1 cellular context compared by ENCODE assay signal in genomic region chr17:37067555-37068111, GRCh38.
A peak's percentile ranks its signal among the peaks of the same experiment; 100 is the strongest.
TF ChIP-seq lines count a peak whose summit lies in the region.

No MANE protein-coding gene starts in this region.

TF ChIP-seq in HepG2, 621 proteins besides CTCF, POLR2A, EP300 and RAD21 (continued from another document):
- 0 out of 2 replicates have a peak, but pooled peaks have one; percentile 31 for TF ChIP-seq ZNF142 (CRISPR knock-in tag; IDR thresholded peaks at IDR 0.05)
- TF ChIP-seq ATF4 (CRISPR knock-in tag; IDR thresholded peaks at IDR 0.05) = peak in 1 of 2 experiments; percentile 76; a peak in 2 of 4 replicates
- peak; percentile 96 for TF ChIP-seq FOSL2 (CRISPR knock-in tag; IDR thresholded peaks at IDR 0.05)
- peak; percentile 65; the same call in 1 of the 2 replicates for TF ChIP-seq CCDC6 (CRISPR knock-in tag; IDR thresholded peaks at IDR 0.05)
- TF ChIP-seq ZNF687 (CRISPR knock-in tag; IDR thresholded peaks at IDR 0.05) = peak; percentile 86
- TF ChIP-seq ZNF280B (CRISPR knock-in tag; IDR thresholded peaks at IDR 0.05; ENCODE audit: borderline replicate concordance) = peak; percentile 59; the same call in 1 of the 2 replicates
- peak; percentile 43; the same call in 1 of the 2 replicates for TF ChIP-seq ETV5 (CRISPR knock-in tag; IDR thresholded peaks at IDR 0.05; ENCODE audit: borderline replicate concordance)
- no peak for TF ChIP-seq TBP (CRISPR knock-in tag; IDR thresholded peaks at IDR 0.05)
- no peak for TF ChIP-seq ZNF670 (CRISPR knock-in tag; IDR thresholded peaks at IDR 0.05; ENCODE audit: borderline replicate concordance)
- 0 out of 2 replicates have a peak, but pooled peaks have one; percentile 14 for TF ChIP-seq ZNF124 (CRISPR knock-in tag; IDR thresholded peaks at IDR 0.05)
- peak; percentile 73 for TF ChIP-seq ARID5B (CRISPR knock-in tag; IDR thresholded peaks at IDR 0.05)
- TF ChIP-seq ZNF546 (CRISPR knock-in tag; conservative IDR thresholded peaks at IDR 0.05) = no peak
- peak; percentile 59; the same call in 1 of the 2 replicates for TF ChIP-seq CREB1 (IDR thresholded peaks at IDR 0.05)
- no peak for TF ChIP-seq CREB1 (CRISPR knock-in tag; IDR thresholded peaks at IDR 0.05)
- TF ChIP-seq NFE2 (CRISPR knock-in tag; IDR thresholded peaks at IDR 0.05) = peak; percentile 78; the same call in 1 of the 2 replicates
- peak in 1 of 2 experiments; percentile 53; a peak in 1 of 4 replicates for TF ChIP-seq KLF16 (CRISPR knock-in tag; IDR thresholded peaks at IDR 0.05)
- no peak for TF ChIP-seq ATF5 (CRISPR knock-in tag; IDR thresholded peaks at IDR 0.05; ENCODE audit: low read depth)
- TF ChIP-seq TFDP2 (CRISPR knock-in tag; IDR thresholded peaks at IDR 0.05) = peak; percentile 43; the same call in 1 of the 2 replicates
- TF ChIP-seq ARID3A (IDR thresholded peaks at IDR 0.05; ENCODE audit: low read depth, low read length) = peak; percentile 34; the same call in 1 of the 2 replicates
- TF ChIP-seq FOXA1 (IDR thresholded peaks at IDR 0.05) = no peak
- peak; percentile 68 for TF ChIP-seq FOXA1 (CRISPR knock-in tag; IDR thresholded peaks at IDR 0.05)
- peak; percentile 27; the same call in 1 of the 2 replicates for TF ChIP-seq YEATS4 (CRISPR knock-in tag; IDR thresholded peaks at IDR 0.05; ENCODE audit: borderline replicate concordance)
- TF ChIP-seq ZSCAN30 (CRISPR knock-in tag; IDR thresholded peaks at IDR 0.05) = no peak
- TF ChIP-seq BRF2 (CRISPR knock-in tag; IDR thresholded peaks at IDR 0.05) = no peak
